In genomic region chr22:31081963-31082605, GRCh38 we compare ENCODE assay signal across 8 cellular contexts. TPM values are rescaled to one million over a fixed set of nuclear protein-coding genes. Genes with fewer than 3 reads are reported as not detected.
DNase-seq lines count a peak whose midpoint lies in the region; ATAC-seq and TF ChIP-seq lines count a peak whose summit lies in the region.

No MANE protein-coding gene starts in this region.

- H3K4me3 ChIP-seq in CD8-positive, alpha-beta memory T cell (ENCODE audit: low read length), result peak overlapping the region; percentile 60
- H3K4me3 ChIP-seq in NB4 (ENCODE audit: low read depth, low read length) (peak overlapping the region; percentile 59), duodenal mucosa (ENCODE audit: low read depth in 1 of 2, low read length in 2 of 2) (peak overlapping the region; percentile 82 to 93), neuron (ENCODE audit: low read length) (peak overlapping the region; percentile 79)

- H3K4me3 Mint-ChIP-seq in CD8-positive, alpha-beta memory T cell, result peak overlapping the region; percentile 82 to 93 (median 88)

- no peak for TF ChIP-seq POLR2A in NB4 (IDR thresholded peaks at IDR 0.05; ENCODE audit: extremely low read depth, insufficient read length)

- no peaks in the 10 kb centered on the region for H3K36me3 Mint-ChIP-seq in CD8-positive, alpha-beta memory T cell

- POLR2A ChIA-PET in CD8-positive, alpha-beta memory T cell (lab: Charles Lee), result no interaction called here

- no peak for DNase-seq in CD8-positive, alpha-beta memory T cell
- no peak for DNase-seq in NB4 (ENCODE audit: low read depth)
- DNase-seq in NCI-H2171 treated with DMSO at 0.1 percent for 48 hours (lab: John Stamatoyannopoulos, UW), result no peak
- DNase-seq in KBM-7, result no peak
- no peak for DNase-seq in cerebellar cortex (ENCODE audit: low spot score)

- H3K36me3 ChIP-seq in CD8-positive, alpha-beta memory T cell (ENCODE audit: insufficient read depth, low read length), result no peaks in the 10 kb centered on the region
- H3K36me3 ChIP-seq in duodenal mucosa (ENCODE audit: control insufficient read depth in 1 of 2, insufficient read depth in 2 of 2, low read length in 2 of 2) (no peaks in the 10 kb centered on the region), neuron (ENCODE audit: insufficient read depth, low read length) (no peaks in the 10 kb centered on the region)

- no peaks in the 10 kb centered on the region for H3K9me3 ChIP-seq in CD8-positive, alpha-beta memory T cell (ENCODE audit: low read length)
- no peaks in the 10 kb centered on the region for H3K9me3 ChIP-seq in duodenal mucosa (ENCODE audit: control insufficient read depth in 1 of 2, low read length in 2 of 2)
- no peaks in the 10 kb centered on the region for H3K9me3 ChIP-seq in neuron (ENCODE audit: low read length)

- no peak overlapping the region for H3K27ac ChIP-seq in CD8-positive, alpha-beta memory T cell (ENCODE audit: low read depth, low read length)
- peak overlapping the region; percentile 91 for H3K27ac ChIP-seq in duodenal mucosa (ENCODE audit: low read depth, low read length)

- peak overlapping the region; percentile 87 to 93 for H3K9ac ChIP-seq in duodenal mucosa (ENCODE audit: low read depth in 1 of 2, low read length in 2 of 2)

- H3K4me1 Mint-ChIP-seq in CD8-positive, alpha-beta memory T cell, result peaks cover 29 to 42% (median 31%) of the 10 kb centered on the region in 3 donors

- ATAC-seq in HG03378 (IDR thresholded peaks at IDR 0.05; ENCODE audit: unreplicated experiment), result no peak

- no peaks in the 10 kb centered on the region for H3K27me3 Mint-ChIP-seq in CD8-positive, alpha-beta memory T cell

- H3K9me3 Mint-ChIP-seq in CD8-positive, alpha-beta memory T cell, result peaks cover 0 to 2% (median 0%) of the 10 kb centered on the region in 5 donors

- no peak for TF ChIP-seq CTCF in NB4 (IDR thresholded peaks at IDR 0.05; ENCODE audit: low read depth, low read length)

- H2AFZ ChIP-seq in neuron (ENCODE audit: low read depth, low read length), result no peak overlapping the region

- H3K27me3 ChIP-seq in CD8-positive, alpha-beta memory T cell (ENCODE audit: insufficient read depth, low read length, poor library complexity, severe bottlenecking), result no peaks in the 10 kb centered on the region
- H3K27me3 ChIP-seq in duodenal mucosa (ENCODE audit: control insufficient read depth in 1 of 2, insufficient read depth in 2 of 2, low read length in 2 of 2) (no peaks in the 10 kb centered on the region), neuron (ENCODE audit: insufficient read depth, low read length) (no peaks in the 10 kb centered on the region)

- peaks cover 38% of the 10 kb centered on the region for H3K4me1 ChIP-seq in CD8-positive, alpha-beta memory T cell (ENCODE audit: insufficient read depth, low read length)
- H3K4me1 ChIP-seq in duodenal mucosa (ENCODE audit: control insufficient read depth in 1 of 2, insufficient read depth in 2 of 2, low read length in 2 of 2) (peaks cover 59 to 62% of the 10 kb centered on the region in 2 donors), neuron (ENCODE audit: insufficient read depth, low read length) (peaks cover 12% of the 10 kb centered on the region)

- H3K27ac Mint-ChIP-seq in CD8-positive, alpha-beta memory T cell, result peak overlapping the region in 1 of 8 donors; percentile 81

- CTCF ChIA-PET in CD8-positive, alpha-beta memory T cell (lab: Charles Lee), result interaction anchor here (0.8 to 1.7 kb wide), 2 partner anchors 26 to 447 kb away, joined by 3 to 5 read pairs; partner anchors contain the start of gene SELENOM

- in situ Hi-C loops in KBM-7 (cut with MboI; ENCODE audit: low pct_unique_long_range_greater_than_20kb, low sequenced_read_pairs), result no loop called here

RNA-seq across cellular contexts. Expression of gene SMTN, which starts 1.0 kb away (rescaled TPM):
- total RNA-seq in CD8-positive, alpha-beta memory T cell, result 10 to 100 TPM; 13.2 to 14.7 TPM
- polyA plus RNA-seq in CD8-positive, alpha-beta memory T cell, result 0.98 TPM

RNA-seq across cellular contexts. Expression of gene SELENOM, which starts 25.3 kb away (rescaled TPM):
- 10 to 100 TPM; 14.6 to 15.4 TPM for total RNA-seq in CD8-positive, alpha-beta memory T cell
- 138 TPM for polyA plus RNA-seq in CD8-positive, alpha-beta memory T cell

RNA-seq across cellular contexts. Expression of gene INPP5J, which starts 40.7 kb away (rescaled TPM):
- under 1 TPM in 1 of 2 experiments, not detected in 1; 0.22 TPM for total RNA-seq in CD8-positive, alpha-beta memory T cell
- not detected for polyA plus RNA-seq in CD8-positive, alpha-beta memory T cell

RNA-seq across cellular contexts. Expression of gene PLA2G3, which starts 58.2 kb away (rescaled TPM):
- not detected for total RNA-seq in CD8-positive, alpha-beta memory T cell
- polyA plus RNA-seq in CD8-positive, alpha-beta memory T cell, result not detected
